8 cellular contexts compared by ENCODE assay signal in genomic region chr2:37156071-37156856, GRCh38.
DNase-seq lines count a peak whose midpoint lies in the region; ATAC-seq lines count a peak whose summit lies in the region.

No MANE protein-coding gene starts in this region.

- H3K9ac ChIP-seq in HUES48 (ENCODE audit: low read depth, low read length) = peak overlapping the region; percentile 75

- DNase-seq in DMS114 treated with DMSO at 0.1 percent for 48 hours (lab: John Stamatoyannopoulos, UW; ENCODE audit: unreplicated experiment) (peak; percentile 50), T1000 (lab: John Stamatoyannopoulos, UW) (peak; percentile 38), kidney glomerular epithelial cell (lab: John Stamatoyannopoulos, UW) (peak; percentile 40), NCI-H1930 (lab: John Stamatoyannopoulos, UW) (no peak)
- peak in 1 of 2 donors; percentile 18 for DNase-seq in central memory CD8-positive, alpha-beta T cell (ENCODE audit: low spot score in 2 of 2)
- peak in 2 of 3 donors; percentile 23 to 33 for DNase-seq in stimulated activated CD4-positive, alpha-beta T cell treated with anti-CD3 and anti-CD28 coated beads, Interleukin-12 subunit alpha, Interleukin-12 subunit beta, amount 100 ng/mL, for 48 hours (ENCODE audit: low read depth in 2 of 3, low spot score in 1 of 3)

- H3K27me3 ChIP-seq in HUES48 (ENCODE audit: control insufficient read depth, insufficient read depth, low read length) = no peaks in the 10 kb centered on the region

- H3K4me3 ChIP-seq in HUES48 (ENCODE audit: low read depth, low read length) = peak overlapping the region; percentile 86

- no peaks in the 10 kb centered on the region for H3K27me3 Mint-ChIP-seq in central memory CD8-positive, alpha-beta T cell

- H3K9me3 Mint-ChIP-seq in central memory CD8-positive, alpha-beta T cell = peaks cover 6% of the 10 kb centered on the region

- H3K36me3 Mint-ChIP-seq in central memory CD8-positive, alpha-beta T cell (ENCODE audit: insufficient read depth) = peaks cover 9% of the 10 kb centered on the region

- ATAC-seq in GM19463 (IDR thresholded peaks at IDR 0.05; ENCODE audit: unreplicated experiment) = peak; percentile 19
- peak; percentile 25 for ATAC-seq in central memory CD8-positive, alpha-beta T cell (replicated peaks; ENCODE audit: extremely low read depth, poor library complexity, severe bottlenecking)

- H3K27ac Mint-ChIP-seq in central memory CD8-positive, alpha-beta T cell (ENCODE audit: low read depth) = peak overlapping the region; percentile 94

- H3K27ac ChIP-seq in HUES48 (ENCODE audit: low read depth, low read length) = peak overlapping the region; percentile 69

- H3K4me1 ChIP-seq in HUES48 (ENCODE audit: control insufficient read depth, insufficient read depth, low read length) = peaks cover 17% of the 10 kb centered on the region

- peaks cover 2% of the 10 kb centered on the region; the same call in 1 of the 2 replicates for H3K36me3 ChIP-seq in HUES48 (ENCODE audit: control insufficient read depth, insufficient read depth, low read length)

- H3K4me3 Mint-ChIP-seq in central memory CD8-positive, alpha-beta T cell = peak overlapping the region; percentile 89

- peaks cover 46% of the 10 kb centered on the region for H3K4me1 Mint-ChIP-seq in central memory CD8-positive, alpha-beta T cell

- no peaks in the 10 kb centered on the region for H3K9me3 ChIP-seq in HUES48 (ENCODE audit: control insufficient read depth, insufficient read depth, low read length)

Comparison
In these comparisons a context has a peak if more than half of its experiments do, and no peak if none do; other contexts are left out.
1. DNase-seq: peak in DMS114 treated with DMSO at 0.1 percent for 48 hours (single experiment), T1000 (single experiment), kidney glomerular epithelial cell (single experiment) and stimulated activated CD4-positive, alpha-beta T cell treated with anti-CD3 and anti-CD28 coated beads, Interleukin-12 subunit alpha, Interleukin-12 subunit beta, amount 100 ng/mL, for 48 hours (2 of 3); none in NCI-H1930 (0 of 2).